Comparison of ENCODE assay signal across 23 cellular contexts in genomic region chr9:133246507-133247390, GRCh38. TPM values are rescaled to one million over a fixed set of nuclear protein-coding genes. Genes with fewer than 3 reads are reported as not detected.
"Had no signal": no experiment of that assay in that cellular context is flagged by ENCODE, and none has a peak within 500 bp of the region (broad histone marks: within the 10 kb centered on the region; RNA-seq: fewer than 3 reads in every experiment).

No MANE protein-coding gene starts in this region.

- H3K36me3 Mint-ChIP-seq: activated naive CD8-positive, alpha-beta T cell; brain had no signal

- H3K27ac ChIP-seq: SK-N-MC had no signal

- H3K4me1 Mint-ChIP-seq: brain had no signal

- ATAC-seq: activated CD4-positive, CD25-positive, alpha-beta regulatory T cell treated with anti-CD3 and anti-CD28 coated beads, Interleukin-2, amount 50 U/mL, for 24 hours; activated CD8-positive, alpha-beta T cell treated with anti-CD3 and anti-CD28 coated beads, Interleukin-2, amount 10 ng/mL, durations not matched to agents 7 days and 5 days; activated T-cell treated with anti-CD3 and anti-CD28 coated beads, Interleukin-2, amount 50 U/mL, for 4 hours; PC-3 had no signal

- H3K4me3 Mint-ChIP-seq: activated CD8-positive, alpha-beta T cell treated with anti-CD3 and anti-CD28 coated beads, Interleukin-2, amount 10 ng/mL, durations not matched to agents 7 days and 5 days; activated naive CD8-positive, alpha-beta T cell; activated T-cell treated with anti-CD3 and anti-CD28 coated beads, Interleukin-2, amount 50 U/mL, for 4 hours; brain had no signal

- H3K27ac Mint-ChIP-seq: activated CD8-positive, alpha-beta T cell treated with anti-CD3 and anti-CD28 coated beads, Interleukin-2, amount 10 ng/mL, durations not matched to agents 7 days and 5 days; activated naive CD8-positive, alpha-beta T cell; brain had no signal

- H3K9me3 Mint-ChIP-seq: activated T-cell treated with anti-CD3 and anti-CD28 coated beads, Interleukin-2, amount 50 U/mL, for 4 hours; brain had no signal

- DNase-seq: activated CD4-positive, alpha-beta T cell treated with anti-CD3 and anti-CD28 coated beads for 48 hours; activated CD4-positive, alpha-beta T cell treated with anti-CD3 and anti-CD28 coated beads, Interleukin-2, amount 50 U/mL, for 4 hours; activated CD8-positive, alpha-beta T cell treated with anti-CD3 and anti-CD28 coated beads, Interleukin-2, amount 10 ng/mL, durations not matched to agents 7 days and 5 days; activated effector memory CD4-positive, alpha-beta T cell treated with anti-CD3 and anti-CD28 coated beads, Interleukin-2, amount 50 U/mL, for 16 hours; activated naive CD4-positive, alpha-beta T cell treated with Interleukin-2 at 50 U/mL for 16 hours; activated T-cell treated with anti-CD3 and anti-CD28 coated beads, Interleukin-2, amount 50 U/mL, for 4 hours; amygdala; Kasumi-1; KBM-7; NCI-H1105 treated with DMSO at 0.1 percent for 48 hours; NCI-H1436 treated with DMSO at 0.1 percent for 48 hours; NCI-H187; NCI-H2081; NCI-H446; NCI-H524; PC-3; SW 1271 had no signal

- H3K4me3 ChIP-seq: SK-N-MC had no signal

RNA-seq across cellular contexts. Expression of gene ABO, which starts 28.3 kb away (rescaled TPM):
- total RNA-seq: activated CD8-positive, alpha-beta T cell treated with anti-CD3 and anti-CD28 coated beads, Interleukin-2, amount 10 ng/mL, durations not matched to agents 7 days and 5 days; astrocyte; PC-3 had no signal

RNA-seq across cellular contexts. Expression of gene OBP2B, which starts 37.7 kb away (rescaled TPM):
- total RNA-seq: activated CD8-positive, alpha-beta T cell treated with anti-CD3 and anti-CD28 coated beads, Interleukin-2, amount 10 ng/mL, durations not matched to agents 7 days and 5 days; activated T-cell treated with anti-CD3 and anti-CD28 coated beads, Interleukin-2, amount 50 U/mL, for 4 hours; astrocyte; PC-3; T-helper 1 cell treated with Interleukin-12 subunit alpha and Interleukin-12 subunit beta and Interleukin-4 antibody, amounts not matched to agents 30 ng/mL and 1 ng/mL, for 36 hours had no signal
